Comparison of ENCODE assay signal across 21 cellular contexts in the genomic region with DNA sequence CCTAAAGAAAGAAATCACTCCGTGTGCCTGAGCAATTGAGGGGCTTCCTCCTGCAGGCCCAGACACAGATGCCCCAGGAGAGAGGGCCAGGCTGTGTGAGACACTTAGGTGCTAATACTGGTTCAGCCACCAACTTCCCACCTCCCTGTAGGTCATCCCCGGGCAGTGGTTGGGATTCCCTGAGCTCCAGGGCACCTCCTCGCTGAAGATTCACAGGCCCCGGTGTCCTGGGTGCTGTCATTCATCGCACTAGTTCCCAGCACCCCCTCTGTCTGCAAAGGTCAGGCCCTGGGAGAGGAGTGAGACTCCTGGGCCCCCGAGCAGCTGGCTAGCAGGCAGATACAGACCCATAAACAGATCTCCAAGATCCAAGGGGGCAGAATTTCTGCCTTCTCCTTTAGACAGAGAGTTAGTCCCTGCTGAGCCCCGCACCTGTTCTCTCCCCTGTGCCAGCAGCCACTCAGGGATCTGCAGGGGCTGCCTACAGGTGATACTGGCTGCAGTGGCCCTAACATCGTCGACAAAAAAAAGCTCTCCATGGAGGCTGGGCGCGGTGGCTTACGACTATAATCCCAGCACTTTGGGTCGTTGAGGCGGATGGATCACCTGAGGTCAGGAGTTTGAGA. TPM values are rescaled to one million over a fixed set of nuclear protein-coding genes. Genes with fewer than 3 reads are reported as not detected.
DNase-seq lines count a peak whose midpoint lies in the region; ATAC-seq, FAIRE-seq and TF ChIP-seq lines count a peak whose summit lies in the region.
"Had no signal": no experiment of that assay in that cellular context is flagged by ENCODE, and none has a peak within 500 bp of the region (broad histone marks: within the 10 kb centered on the region; RNA-seq: fewer than 3 reads in every experiment).

No MANE protein-coding gene starts in this region.

- intact Hi-C loops in HepG2 (cut with micrococcal nuclease; ENCODE audit: unreplicated experiment), result no loop called here
- intact Hi-C loops in right lobe of liver (cut with DNase I), result no loop called here

- CTCF ChIA-PET in HepG2 (lab: Yijun Ruan, JAX; ENCODE audit: low intra/inter-chr PET ratio, low total read pairs), result no interaction called here

- H3K4me2 ChIP-seq in HepG2 (ENCODE audit: low read depth, low read length), result peak overlapping the region; percentile 52

- H3K27ac ChIP-seq in HepG2 (ENCODE audit: extremely low read length, insufficient read depth, low read length), result peak overlapping the region; percentile 38
- no peak overlapping the region for H3K27ac ChIP-seq in right lobe of liver
- H3K27ac ChIP-seq: epithelial cell of prostate, gastroesophageal sphincter, HL-60, neutrophil, VCaP had no signal

- in situ Hi-C loops in HepG2 (cut with HindIII; ENCODE audit: extremely low pct_ligation_motif_present, low pct_unique_long_range_greater_than_20kb), result no loop called here

- H3K9me3 ChIP-seq in HepG2 (ENCODE audit: low read length) (no peaks in the 10 kb centered on the region), right lobe of liver (no peaks in the 10 kb centered on the region)
- H3K9me3 ChIP-seq: gastroesophageal sphincter, neutrophil had no signal

- DNase-seq in HepG2 (ENCODE audit: low spot score), result no peak
- no peak for DNase-seq in right lobe of liver
- DNase-seq in NCI-H82 treated with DMSO at 0.1 percent for 48 hours (lab: John Stamatoyannopoulos, UW; ENCODE audit: unreplicated experiment), result peak; percentile 16
- no peak for DNase-seq in NCI-H526 treated with DMSO at 0.1 percent for 48 hours (lab: John Stamatoyannopoulos, UW)
- DNase-seq in NOMO-1 treated with DMSO at 0.1 percent for 48 hours (lab: John Stamatoyannopoulos, UW; ENCODE audit: unreplicated experiment), result no peak
- DNase-seq in NCI-H446 treated with DMSO at 0.1 percent for 48 hours (lab: John Stamatoyannopoulos, UW), result no peak
- DNase-seq: activated CD8-positive, alpha-beta T cell treated with anti-CD3 and anti-CD28 coated beads, Interleukin-2, amount 10 ng/mL, durations not matched to agents 7 days and 5 days; activated T-cell treated with anti-CD3 and anti-CD28 coated beads, Interleukin-2, amount 50 U/mL, for 72 hours; cortex of kidney; KBM-7; midbrain; SHP77 had no signal

- H3K27me3 ChIP-seq in HepG2 (ENCODE audit: control insufficient read depth in 1 of 2, insufficient read depth in 2 of 2, low read length in 2 of 2) (no peaks in the 10 kb centered on the region), right lobe of liver (no peaks in the 10 kb centered on the region)
- H3K27me3 ChIP-seq: gastroesophageal sphincter, neutrophil had no signal

- no peaks in the 10 kb centered on the region for H3K36me3 ChIP-seq in HepG2 (replicated peaks in 1 of 2; ENCODE audit: control insufficient read depth in 1 of 2, insufficient read depth in 2 of 2, low read length in 2 of 2)
- no peaks in the 10 kb centered on the region for H3K36me3 ChIP-seq in right lobe of liver
- H3K36me3 ChIP-seq: gastroesophageal sphincter, neutrophil had no signal

- WGBS in HepG2 (ENCODE audit: low lambda C conversion rate), result 85% methylated on average over 9 of the region's 14 CpGs
- 91% methylated on average over 10 of the region's 14 CpGs for WGBS in right lobe of liver (ENCODE audit: insufficient coverage, low coverage, low lambda C conversion rate, missing lambda C conversion rate)

- TF ChIP-seq RAD21 in HepG2 (CRISPR knock-in tag; IDR thresholded peaks at IDR 0.05), result no peak

- no peaks in the 10 kb centered on the region for H4K20me1 ChIP-seq in HepG2 (ENCODE audit: insufficient read depth, low read length)

- H3K4me1 ChIP-seq in HepG2 (ENCODE audit: insufficient read depth, low read length), result peaks cover 40% of the 10 kb centered on the region
- no peaks in the 10 kb centered on the region for H3K4me1 ChIP-seq in right lobe of liver
- H3K4me1 ChIP-seq: gastroesophageal sphincter had no signal

- FAIRE-seq in HepG2 (lab: Jason Lieb, UNC), result no peak

- BruUV-seq in HepG2 (replicated peaks; lab: Mats Ljungman, UMichigan), result no TSS peak

- TF ChIP-seq EP300 in HepG2 (IDR thresholded peaks at IDR 0.05; ENCODE audit: low read depth in 2 of 2, low read length in 2 of 2) (no peak), HepG2 (CRISPR knock-in tag; IDR thresholded peaks at IDR 0.05; ENCODE audit: borderline replicate concordance) (no peak)

- peak overlapping the region; percentile 84 for H2AFZ ChIP-seq in HepG2 (ENCODE audit: low read length)

- H3K79me2 ChIP-seq in HepG2 (ENCODE audit: insufficient read depth, low read length), result no peaks in the 10 kb centered on the region

- peak overlapping the region in 1 of 3 experiments; percentile 41; a peak in 1 of 6 replicates for H3K4me3 ChIP-seq in HepG2 (replicated peaks in 1 of 3; ENCODE audit: insufficient read depth in 1 of 3, low read depth in 2 of 3, low read length in 3 of 3)
- no peak overlapping the region for H3K4me3 ChIP-seq in right lobe of liver
- H3K4me3 ChIP-seq: gastroesophageal sphincter had no signal

- TF ChIP-seq CTCF in HepG2 (CRISPR knock-in tag; IDR thresholded peaks at IDR 0.05) (no peak), right lobe of liver (IDR thresholded peaks at IDR 0.05) (no peak)

- TF ChIP-seq POLR2A in HepG2 (IDR thresholded peaks at IDR 0.05; ENCODE audit: insufficient read depth in 1 of 2, low read depth in 2 of 2, low read length in 2 of 2) (no peak), right lobe of liver (IDR thresholded peaks at IDR 0.05) (no peak)

- POLR2A ChIA-PET in HepG2 (lab: Yijun Ruan, JAX), result interaction anchor here (1.1 to 2.2 kb wide), 3 partner anchors 8 to 37 kb away, joined by 3 to 6 read pairs (median 5); no protein-coding TSS in a partner anchor

- peak overlapping the region; percentile 49 for H3K9ac ChIP-seq in HepG2 (ENCODE audit: insufficient read depth, low read depth, low read length)

- ATAC-seq in HepG2 (peak; percentile 69), right lobe of liver (no peak), esophagus mucosa (peak; percentile 23), HG02884 (IDR thresholded peaks at IDR 0.05; ENCODE audit: unreplicated experiment) (no peak)
- ATAC-seq: activated CD8-positive, alpha-beta T cell treated with anti-CD3 and anti-CD28 coated beads, Interleukin-2, amount 10 ng/mL, durations not matched to agents 7 days and 5 days; activated naive CD4-positive, alpha-beta T cell treated with anti-CD3 and anti-CD28 coated beads, Interleukin-2, amount 50 U/mL, for 72 hours; activated T-cell treated with anti-CD3 and anti-CD28 coated beads, Interleukin-2, amount 50 U/mL, for 72 hours; gastroesophageal sphincter; stimulated activated memory B cell treated with anti-CD40 and anti-IgM and Interleukin-4, amounts not matched to agents 10 μg/mL and 1 μg/mL and 100 μg/mL, for 72 hours had no signal

TF ChIP-seq in HepG2, 621 proteins besides CTCF, POLR2A, EP300 and RAD21 (continues in another document):
- 0 out of 2 replicates have a peak, but pooled peaks have one; percentile 40 for TF ChIP-seq RBAK (CRISPR knock-in tag; IDR thresholded peaks at IDR 0.05)
- TF ChIP-seq ZNF569 (CRISPR knock-in tag; IDR thresholded peaks at IDR 0.05; ENCODE audit: borderline replicate concordance), result no peak
- TF ChIP-seq ZBTB38 (CRISPR knock-in tag; IDR thresholded peaks at IDR 0.05), result peak; percentile 52; the same call in 1 of the 2 replicates
- no peak for TF ChIP-seq RFXANK (CRISPR knock-in tag; IDR thresholded peaks at IDR 0.05)
- TF ChIP-seq NR2F6 (IDR thresholded peaks at IDR 0.05), result peak; percentile 18; the same call in 1 of the 2 replicates
- TF ChIP-seq NR2F6 (CRISPR knock-in tag; IDR thresholded peaks at IDR 0.05), result no peak
- TF ChIP-seq ZBTB33 (CRISPR knock-in tag; IDR thresholded peaks at IDR 0.05), result no peak

RNA-seq across cellular contexts. Expression of gene GTF2I, which starts 38.2 kb away (rescaled TPM):
- total RNA-seq in HepG2 (2016; rRNA removed; fragmentation: Illumina TruSeq; extraction: Trizol) (120 and 125 TPM in 2 replicates), right lobe of liver (100 to 1,000 TPM in 2 of 6 experiments, 10 to 100 TPM in 4; 59.0 to 116 (median 90.9) TPM), esophagus mucosa (130 TPM)
- 37.3 and 58.3 TPM in 2 replicates for total RNA-seq in HepG2 (2016; cell fraction: cytosol; rRNA removed; fragmentation: Illumina TruSeq; extraction: Trizol; ENCODE audit: low read depth)
- 103 and 117 TPM in 2 replicates for total RNA-seq in HepG2 (2016; cell fraction: insoluble cytoplasmic fraction; rRNA removed; fragmentation: Illumina TruSeq; extraction: Trizol)
- total RNA-seq in HepG2 (2016; cell fraction: membrane; rRNA removed; fragmentation: Illumina TruSeq; extraction: Trizol), result 54.3 and 54.7 TPM in 2 replicates
- 134 and 149 TPM in 2 replicates for total RNA-seq in HepG2 (2016; cell fraction: nucleus; rRNA removed; fragmentation: Illumina TruSeq; extraction: Trizol)
- polyA plus RNA-seq in HepG2 (2011; rRNA removed), result 53.1 and 74.6 TPM in 2 replicates
- 16.3 and 16.6 TPM in 2 replicates for polyA plus RNA-seq in HepG2 (2011; cell fraction: cytosol; rRNA removed)
- 287 and 329 TPM in 2 replicates for polyA plus RNA-seq in HepG2 (2011; cell fraction: nucleus; rRNA removed)
- polyA plus RNA-seq in HepG2 (2012), result 103 and 123 TPM in 2 replicates
- polyA plus RNA-seq in HepG2 (2016; cell fraction: cytosol; fragmentation: Illumina TruSeq; extraction: Trizol; ENCODE audit: low read depth), result 4.7 and 5.5 TPM in 2 replicates
- polyA plus RNA-seq in HepG2 (2016; cell fraction: insoluble cytoplasmic fraction; fragmentation: Illumina TruSeq; extraction: Trizol; ENCODE audit: low read depth), result 82.1 and 105 TPM in 2 replicates
- polyA plus RNA-seq in HepG2 (2016; cell fraction: membrane; fragmentation: Illumina TruSeq; extraction: Trizol; ENCODE audit: low read depth), result 9.2 and 14.0 TPM in 2 replicates
- 246 and 264 TPM in 2 replicates for polyA plus RNA-seq in HepG2 (2016; cell fraction: nucleus; fragmentation: Illumina TruSeq; extraction: Trizol; ENCODE audit: insufficient read depth, low read depth)
- 39.7 and 41.1 TPM in 2 replicates for polyA minus RNA-seq in HepG2 (2011; rRNA and poly(A)+ RNA removed; ENCODE audit: low replicate concordance)
- 41.3 and 45.4 TPM in 2 replicates for polyA minus RNA-seq in HepG2 (2011; cell fraction: cytosol; rRNA and poly(A)+ RNA removed)
- 206 and 208 TPM in 2 replicates for polyA minus RNA-seq in HepG2 (2011; cell fraction: nucleus; rRNA and poly(A)+ RNA removed)

Comparison
In these comparisons a context has a peak if more than half of its experiments do, and no peak if none do; other contexts are left out.
1. ATAC-seq: peak in HepG2 (single experiment) and esophagus mucosa (single experiment); none in right lobe of liver (0 of 4) and HG02884 (single experiment).